In genomic region chr16:48164907-48165715, GRCh38 we compare ENCODE assay signal across 8 cellular contexts. TPM values are rescaled to one million over a fixed set of nuclear protein-coding genes. Genes with fewer than 3 reads are reported as not detected.
DNase-seq lines count a peak whose midpoint lies in the region; ATAC-seq and TF ChIP-seq lines count a peak whose summit lies in the region.

No MANE protein-coding gene starts in this region.

- peak; percentile 27 for DNase-seq in NCI-H2171 treated with DMSO at 0.1 percent for 48 hours (lab: John Stamatoyannopoulos, UW)
- DNase-seq in NCI-H2171 (lab: John Stamatoyannopoulos, UW): no peak
- peak; percentile 30 for DNase-seq in NCI-H510A (lab: John Stamatoyannopoulos, UW)
- peak; percentile 78 for DNase-seq in activated CD4-positive, alpha-beta T cell treated with anti-CD3 and anti-CD28 coated beads for 48 hours
- DNase-seq in coronary artery (ENCODE audit: low spot score): no peak
- DNase-seq in left lung: peak; percentile 83 to 92
- DNase-seq in stimulated activated CD4-positive, alpha-beta T cell treated with anti-CD3 and anti-CD28 coated beads, Interleukin-4, amount 100 ng/mL, for 24 hours: peak; percentile 74

- no peaks in the 10 kb centered on the region for H3K27me3 ChIP-seq in left lung

- H3K9me3 ChIP-seq in left lung: no peaks in the 10 kb centered on the region

- H3K4me3 ChIP-seq in coronary artery (no peak overlapping the region), left lung (no peak overlapping the region)

- peaks cover 5 to 37% of the 10 kb centered on the region in 2 donors for H3K4me1 ChIP-seq in left lung

- no peaks in the 10 kb centered on the region for H3K36me3 ChIP-seq in left lung

- TF ChIP-seq CTCF in coronary artery (IDR thresholded peaks at IDR 0.05): peak; percentile 73
- TF ChIP-seq CTCF in left lung (IDR thresholded peaks at IDR 0.05): peak; percentile 85 to 94

- ATAC-seq in HG03039 (IDR thresholded peaks at IDR 0.05; ENCODE audit: unreplicated experiment) (peak; percentile 83), left lung (peak; percentile 99)

- intact Hi-C loops in left lung (cut with DNase I): no loop called here

- H3K27ac ChIP-seq in coronary artery (no peak overlapping the region), left lung (peak overlapping the region in 1 of 2 donors; percentile 54)

RNA-seq across cellular contexts. Expression of gene ABCC12, which starts 9.3 kb away (rescaled TPM):
- total RNA-seq in left lung: not detected

Comparison
In these comparisons a context has a peak if more than half of its experiments do, and no peak if none do; other contexts are left out.
1. DNase-seq: peak in NCI-H2171 treated with DMSO at 0.1 percent for 48 hours (single experiment), NCI-H510A (single experiment), activated CD4-positive, alpha-beta T cell treated with anti-CD3 and anti-CD28 coated beads for 48 hours (single experiment), left lung (2 of 2) and stimulated activated CD4-positive, alpha-beta T cell treated with anti-CD3 and anti-CD28 coated beads, Interleukin-4, amount 100 ng/mL, for 24 hours (single experiment); none in NCI-H2171 (single experiment) and coronary artery (single experiment).